Comparison of ENCODE assay signal across 19 cellular contexts in genomic region chr12:2792670-2793500, GRCh38. TPM values are rescaled to one million over a fixed set of nuclear protein-coding genes. Genes with fewer than 3 reads are reported as not detected.
DNase-seq lines count a peak whose midpoint lies in the region; ATAC-seq, FAIRE-seq and TF ChIP-seq lines count a peak whose summit lies in the region.
"Had no signal": no experiment of that assay in that cellular context is flagged by ENCODE, and none has a peak within 500 bp of the region (broad histone marks: within the 10 kb centered on the region; RNA-seq: fewer than 3 reads in every experiment).

No MANE protein-coding gene starts in this region.

- no peaks in the 10 kb centered on the region for H3K9me1 ChIP-seq in endothelial cell of umbilical vein (replicated peaks; ENCODE audit: control insufficient read depth, extremely low read depth, insufficient read depth, low read length)

- peaks cover 16% of the 10 kb centered on the region for H3K4me1 Mint-ChIP-seq in activated T-cell treated with anti-CD3 and anti-CD28 coated beads, Interleukin-2, amount 50 U/mL, for 4 hours (ENCODE audit: low read depth)

- peaks cover 8% of the 10 kb centered on the region for H3K36me3 Mint-ChIP-seq in activated T-cell treated with anti-CD3 and anti-CD28 coated beads, Interleukin-2, amount 50 U/mL, for 4 hours (ENCODE audit: insufficient read depth)

- H3K9me3 ChIP-seq in RWPE2 (ENCODE audit: severe bottlenecking), result no peaks in the 10 kb centered on the region
- no peaks in the 10 kb centered on the region for H3K9me3 ChIP-seq in endothelial cell of umbilical vein (replicated peaks; ENCODE audit: control insufficient read depth, insufficient read depth, low read length)
- H3K9me3 ChIP-seq in SK-N-SH, result no peaks in the 10 kb centered on the region
- H3K9me3 ChIP-seq: vagina had no signal

- no peak for TF ChIP-seq CTCF in RWPE2 (IDR thresholded peaks at IDR 0.05; ENCODE audit: poor library complexity, severe bottlenecking)
- no peak for TF ChIP-seq CTCF in endothelial cell of umbilical vein (IDR thresholded peaks at IDR 0.05; ENCODE audit: extremely low read depth in 1 of 2, insufficient read depth in 1 of 2, low read depth in 1 of 2, low read length in 2 of 2)
- no peak for TF ChIP-seq CTCF in SK-N-SH (IDR thresholded peaks at IDR 0.05)

- H3K27me3 ChIP-seq in RWPE2 (ENCODE audit: insufficient read depth, poor library complexity, severe bottlenecking) (no peaks in the 10 kb centered on the region), endothelial cell of umbilical vein (ENCODE audit: control insufficient read depth in 2 of 2, insufficient read depth in 2 of 2, low read length in 2 of 2) (peaks cover 5 to 14% of the 10 kb centered on the region in 2 experiments), SK-N-SH (ENCODE audit: insufficient read depth) (no peaks in the 10 kb centered on the region)
- H3K27me3 ChIP-seq: vagina had no signal

- no peaks in the 10 kb centered on the region for H3K27me3 Mint-ChIP-seq in activated T-cell treated with anti-CD3 and anti-CD28 coated beads, Interleukin-2, amount 50 U/mL, for 4 hours (ENCODE audit: low read depth)

- ATAC-seq in activated T-cell treated with anti-CD3 and anti-CD28 coated beads, Interleukin-2, amount 50 U/mL, for 4 hours, result no peak
- ATAC-seq in RWPE2 (ENCODE audit: low read depth), result no peak

- H3K27ac ChIP-seq in RWPE2 (ENCODE audit: poor library complexity, severe bottlenecking), result no peak overlapping the region
- H3K27ac ChIP-seq in endothelial cell of umbilical vein (ENCODE audit: insufficient read depth, low read depth, low read length), result no peak overlapping the region
- H3K27ac ChIP-seq in SK-N-SH (ENCODE audit: low read depth in 2 of 2, low read length in 1 of 2), result no peak overlapping the region
- H3K27ac ChIP-seq: KMS-11, WERI-Rb-1 had no signal

- DNase-seq in activated T-cell treated with anti-CD3 and anti-CD28 coated beads, Interleukin-2, amount 50 U/mL, for 4 hours, result no peak
- DNase-seq in activated T-cell treated with anti-CD3 and anti-CD28 coated beads, Interleukin-2, amount 50 U/mL, for 48 hours, result no peak
- DNase-seq in RWPE2 (ENCODE audit: low spot score) (peak; percentile 50), endothelial cell of umbilical vein (ENCODE audit: low read depth, low spot score) (no peak), retina (peak; percentile 23), COLO829 (ENCODE audit: low spot score) (no peak), SK-N-SH (no peak), HCEC 1CT (no peak)
- DNase-seq: ACHN; NCI-H1436 treated with DMSO at 0.1 percent for 48 hours; NCI-H446; stimulated activated naive CD4-positive, alpha-beta T cell treated with Interleukin-2 at 50 U/mL for 16 hours; WERI-Rb-1 had no signal

- no peak overlapping the region for H3K9ac ChIP-seq in endothelial cell of umbilical vein (replicated peaks; ENCODE audit: extremely low read depth, insufficient read depth, low read length)
- no peak overlapping the region for H3K9ac ChIP-seq in SK-N-SH
- H3K9ac ChIP-seq: KMS-11 had no signal

- POLR2A ChIA-PET in endothelial cell of umbilical vein (lab: Charles Lee), result no interaction called here
- POLR2A ChIA-PET in SK-N-SH (lab: Yijun Ruan, JAX), result no interaction called here

- H3K4me2 ChIP-seq in endothelial cell of umbilical vein (ENCODE audit: insufficient read depth, low read length) (no peak overlapping the region), SK-N-SH (no peak overlapping the region)
- H3K4me2 ChIP-seq: KMS-11 had no signal

- H3K4me1 ChIP-seq in RWPE2 (ENCODE audit: insufficient read depth, poor library complexity, severe bottlenecking) (peaks cover 6% of the 10 kb centered on the region), endothelial cell of umbilical vein (ENCODE audit: control insufficient read depth, extremely low read depth, insufficient read depth, low read length) (peaks cover 20% of the 10 kb centered on the region), SK-N-SH (ENCODE audit: control insufficient read depth in 1 of 2, insufficient read depth in 2 of 2, low read depth in 1 of 2, low read length in 1 of 2) (peaks cover 0 to 23% of the 10 kb centered on the region in 2 experiments; a peak in 3 of 4 replicates)

- H3K36me3 ChIP-seq in RWPE2 (ENCODE audit: low read depth) (peaks cover 19% of the 10 kb centered on the region), endothelial cell of umbilical vein (ENCODE audit: control insufficient read depth in 2 of 2, extremely low read depth in 1 of 2, insufficient read depth in 2 of 2, low read length in 2 of 2) (peaks cover 0 to 3% of the 10 kb centered on the region in 2 experiments), SK-N-SH (replicated peaks in 1 of 2; ENCODE audit: control insufficient read depth in 1 of 2, insufficient read depth in 2 of 2, low read length in 1 of 2) (peaks cover 4 to 15% of the 10 kb centered on the region in 2 experiments)

- TF ChIP-seq RAD21 in SK-N-SH (IDR thresholded peaks at IDR 0.05; ENCODE audit: low read length), result no peak

- BruUV-seq in endothelial cell of umbilical vein (replicated peaks; lab: Mats Ljungman, UMichigan), result TSS peak; percentile 19

- H3K4me3 ChIP-seq in RWPE2 (ENCODE audit: severe bottlenecking) (no peak overlapping the region), endothelial cell of umbilical vein (replicated peaks in 1 of 3; ENCODE audit: insufficient read depth in 1 of 3, low read depth in 1 of 3, low read length in 3 of 3) (no peak overlapping the region), SK-N-SH (ENCODE audit: low read depth in 2 of 2, low read length in 1 of 2) (no peak overlapping the region)
- H3K4me3 ChIP-seq: lung, vagina had no signal

- no peaks in the 10 kb centered on the region for H3K9me2 ChIP-seq in SK-N-SH

- no peaks in the 10 kb centered on the region for H3F3A ChIP-seq in SK-N-SH (replicated peaks; ENCODE audit: insufficient read depth)

- TF ChIP-seq POLR2A in endothelial cell of umbilical vein (IDR thresholded peaks at IDR 0.05; ENCODE audit: low read depth, low read length), result no peak

- dilution Hi-C loops in endothelial cell of umbilical vein (cut with MboI; ENCODE audit: extremely low pct_ligation_motif_present, low sequenced_read_pairs), result no loop called here

- no peaks in the 10 kb centered on the region for H3K9me3 Mint-ChIP-seq in activated T-cell treated with anti-CD3 and anti-CD28 coated beads, Interleukin-2, amount 50 U/mL, for 4 hours

- intact Hi-C loops in endothelial cell of umbilical vein (cut with micrococcal nuclease), result no loop called here

- peaks cover 22% of the 10 kb centered on the region for H3K79me2 ChIP-seq in endothelial cell of umbilical vein (ENCODE audit: control insufficient read depth, insufficient read depth, low read length)
- H3K79me2 ChIP-seq in SK-N-SH (ENCODE audit: insufficient read depth), result peaks cover 23% of the 10 kb centered on the region

- 93% methylated on average over 25 of the region's 25 CpGs for WGBS in SK-N-SH (ENCODE audit: low lambda C conversion rate)

- no peak for FAIRE-seq in endothelial cell of umbilical vein (lab: Jason Lieb, UNC)
- FAIRE-seq: D721Med had no signal

- no peaks in the 10 kb centered on the region for H4K20me1 ChIP-seq in endothelial cell of umbilical vein (replicated peaks; ENCODE audit: control insufficient read depth, extremely low read depth, insufficient read depth, low read length)
- H4K20me1 ChIP-seq in SK-N-SH (ENCODE audit: insufficient read depth), result 0 out of 2 replicates have a peak, but pooled peaks cover 5% of the 10 kb centered on the region

- peak overlapping the region; percentile 80 for H3K4me3 Mint-ChIP-seq in activated T-cell treated with anti-CD3 and anti-CD28 coated beads, Interleukin-2, amount 50 U/mL, for 4 hours

- CTCF ChIA-PET in endothelial cell of umbilical vein (lab: Charles Lee) (interaction anchor here (1.4 kb wide), 1 partner anchor 9 kb away, joined by 6 read pairs; no protein-coding TSS in a partner anchor), SK-N-SH (lab: Yijun Ruan, JAX) (interaction anchor here (0.8 to 6.7 kb wide), 3 partner anchors 8 to 109 kb away, joined by 3 to 54 read pairs (median 4); no protein-coding TSS in a partner anchor)

- H2AFZ ChIP-seq in endothelial cell of umbilical vein (ENCODE audit: low read depth, low read length) (no peak overlapping the region), SK-N-SH (ENCODE audit: low read depth) (no peak overlapping the region)

- TF ChIP-seq EP300 in SK-N-SH (IDR thresholded peaks at IDR 0.05; ENCODE audit: borderline replicate concordance in 1 of 2, low read depth in 1 of 2, low read length in 1 of 2), result no peak

RNA-seq across cellular contexts. Expression of gene FKBP4, which starts 1.9 kb away (rescaled TPM):
- total RNA-seq in activated T-cell treated with anti-CD3 and anti-CD28 coated beads, Interleukin-2, amount 50 U/mL, for 4 hours, result 100 to 1,000 TPM; 296 to 336 (median 319) TPM
- 74.1 and 85.6 TPM in 2 replicates for total RNA-seq in endothelial cell of umbilical vein
- polyA plus RNA-seq in endothelial cell of umbilical vein, result 26.5 and 31.0 TPM in 2 replicates
- polyA plus RNA-seq in endothelial cell of umbilical vein (2011; cell fraction: cytosol; rRNA removed), result 42.4 and 48.7 TPM in 2 replicates
- 51.9 and 53.9 TPM in 2 replicates for polyA plus RNA-seq in endothelial cell of umbilical vein (2011; cell fraction: nucleus; rRNA removed)
- 76.5 and 84.5 TPM in 2 replicates for polyA plus RNA-seq in endothelial cell of umbilical vein (2012)
- polyA minus RNA-seq in endothelial cell of umbilical vein, result 37.4 and 42.8 TPM in 2 replicates
- 69.3 TPM for polyA minus RNA-seq in endothelial cell of umbilical vein (2011; cell fraction: cytosol; rRNA and poly(A)+ RNA removed)
- 14.3 and 17.3 TPM in 2 replicates for polyA minus RNA-seq in endothelial cell of umbilical vein (2011; cell fraction: nucleus; rRNA and poly(A)+ RNA removed)
- polyA plus RNA-seq in SK-N-SH (2012; rRNA removed), result 53.2 and 57.7 TPM in 2 replicates
- 49.7 and 59.0 TPM in 2 replicates for polyA plus RNA-seq in SK-N-SH (2012; cell fraction: cytosol; rRNA removed)
- polyA plus RNA-seq in SK-N-SH (2012; cell fraction: nucleus; rRNA removed), result 57.1 and 60.9 TPM in 2 replicates

RNA-seq across cellular contexts. Expression of gene ITFG2, which starts 19.6 kb away (rescaled TPM):
- 10 to 100 TPM; 39.7 to 46.9 (median 45.0) TPM for total RNA-seq in activated T-cell treated with anti-CD3 and anti-CD28 coated beads, Interleukin-2, amount 50 U/mL, for 4 hours
- 31.9 and 34.5 TPM in 2 replicates for total RNA-seq in endothelial cell of umbilical vein
- polyA plus RNA-seq in endothelial cell of umbilical vein (25.0 TPM in 2 replicates), SK-N-SH (2012; rRNA removed) (27.2 and 30.1 TPM in 2 replicates)
- 20.7 and 23.9 TPM in 2 replicates for polyA plus RNA-seq in endothelial cell of umbilical vein (2011; cell fraction: cytosol; rRNA removed)
- 77.7 and 85.8 TPM in 2 replicates for polyA plus RNA-seq in endothelial cell of umbilical vein (2011; cell fraction: nucleus; rRNA removed)
- polyA plus RNA-seq in endothelial cell of umbilical vein (2012), result 21.2 and 24.5 TPM in 2 replicates
- polyA minus RNA-seq in endothelial cell of umbilical vein, result 44.5 and 70.5 TPM in 2 replicates
- polyA minus RNA-seq in endothelial cell of umbilical vein (2011; cell fraction: cytosol; rRNA and poly(A)+ RNA removed), result 17.3 TPM
- polyA minus RNA-seq in endothelial cell of umbilical vein (2011; cell fraction: nucleus; rRNA and poly(A)+ RNA removed), result 60.8 and 62.2 TPM in 2 replicates
- polyA plus RNA-seq in SK-N-SH (2012; cell fraction: cytosol; rRNA removed), result 13.9 and 17.1 TPM in 2 replicates
- 91.7 and 94.9 TPM in 2 replicates for polyA plus RNA-seq in SK-N-SH (2012; cell fraction: nucleus; rRNA removed)

RNA-seq across cellular contexts. Expression of gene NRIP2, which starts 42.0 kb away (rescaled TPM):
- not detected for total RNA-seq in activated T-cell treated with anti-CD3 and anti-CD28 coated beads, Interleukin-2, amount 50 U/mL, for 4 hours
- not detected in 2 replicates for total RNA-seq in endothelial cell of umbilical vein
- not detected in 2 replicates for polyA plus RNA-seq in endothelial cell of umbilical vein
- not detected in 2 replicates for polyA plus RNA-seq in endothelial cell of umbilical vein (2011; cell fraction: cytosol; rRNA removed)
- polyA plus RNA-seq in endothelial cell of umbilical vein (2011; cell fraction: nucleus; rRNA removed), result not detected in 2 replicates
- 0.83 and 0.87 TPM in 2 replicates for polyA plus RNA-seq in endothelial cell of umbilical vein (2012)
- not detected in 2 replicates for polyA minus RNA-seq in endothelial cell of umbilical vein
- polyA minus RNA-seq in endothelial cell of umbilical vein (2011; cell fraction: cytosol; rRNA and poly(A)+ RNA removed), result not detected
- polyA minus RNA-seq in endothelial cell of umbilical vein (2011; cell fraction: nucleus; rRNA and poly(A)+ RNA removed), result not detected in 2 replicates
- not detected in 2 replicates for polyA plus RNA-seq in SK-N-SH (2012; rRNA removed)
- not detected in 2 replicates for polyA plus RNA-seq in SK-N-SH (2012; cell fraction: cytosol; rRNA removed)
- 0.04 TPM in 1 of 2 replicates, not detected in the other for polyA plus RNA-seq in SK-N-SH (2012; cell fraction: nucleus; rRNA removed)
- total RNA-seq: osteoblast, SK-MEL-5 had no signal

Comparison
In these comparisons a context has a peak if more than half of its experiments do, and no peak if none do; other contexts are left out.
1. DNase-seq: peak in RWPE2 (single experiment) and retina (single experiment); none in activated T-cell treated with anti-CD3 and anti-CD28 coated beads, Interleukin-2, amount 50 U/mL, for 4 hours (single experiment), activated T-cell treated with anti-CD3 and anti-CD28 coated beads, Interleukin-2, amount 50 U/mL, for 48 hours (0 of 2), endothelial cell of umbilical vein (single experiment), COLO829 (single experiment), SK-N-SH (single experiment) and HCEC 1CT (single experiment).